17 cellular contexts compared by ENCODE assay signal in the genomic region with DNA sequence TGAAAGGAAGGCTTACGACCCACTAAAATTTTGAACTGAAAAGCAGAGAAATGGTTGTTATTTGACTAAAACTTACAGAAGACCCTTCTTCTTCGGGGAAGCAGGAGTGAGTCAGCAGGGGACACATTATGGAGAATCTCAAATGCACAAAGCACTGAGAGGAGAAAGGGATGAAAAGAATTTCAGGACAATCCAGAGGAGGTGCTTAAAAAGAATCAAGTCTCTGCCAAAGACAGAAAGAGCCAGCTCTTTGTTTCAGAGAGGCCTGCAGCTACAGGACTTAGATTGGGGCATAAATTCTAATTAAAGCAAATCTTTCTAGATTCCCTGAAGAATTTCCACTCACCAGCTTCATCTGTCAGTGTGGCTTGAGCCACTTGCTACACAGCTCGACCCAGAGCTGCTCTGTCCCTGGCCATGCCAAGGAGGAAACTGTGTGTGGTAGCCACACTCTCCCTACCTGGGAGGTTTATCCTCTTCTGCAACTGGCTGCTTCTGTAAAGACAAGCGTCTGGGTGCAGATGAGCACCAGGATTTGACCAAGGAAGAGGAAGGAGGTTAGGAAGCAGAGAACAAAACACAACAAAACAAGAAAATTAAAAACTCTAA.
DNase-seq lines count a peak whose midpoint lies in the region; ATAC-seq, FAIRE-seq and TF ChIP-seq lines count a peak whose summit lies in the region.
"Had no signal": no experiment of that assay in that cellular context is flagged by ENCODE, and none has a peak within 500 bp of the region (broad histone marks: within the 10 kb centered on the region; RNA-seq: fewer than 3 reads in every experiment).

No MANE protein-coding gene starts in this region.

- H3K23ac ChIP-seq in trophoblast cell (ENCODE audit: low read length) = no peak overlapping the region

- H3K9ac ChIP-seq in astrocyte (ENCODE audit: low read length) = peak overlapping the region; percentile 40
- peak overlapping the region; percentile 61; the same call in 1 of the 2 replicates for H3K9ac ChIP-seq in iPS-20b (ENCODE audit: low read depth, low read length)
- H3K9ac ChIP-seq in trophoblast cell (ENCODE audit: low read length) = no peak overlapping the region

- H3K36me3 Mint-ChIP-seq in HFFc6 (ENCODE audit: low read depth) (peaks cover 24% of the 10 kb centered on the region), astrocyte (ENCODE audit: low read depth, unreplicated experiment) (peaks cover 2% of the 10 kb centered on the region)

- H3K27ac Mint-ChIP-seq in HFFc6 = peak overlapping the region; percentile 32; the same call in 1 of the 2 replicates
- H3K27ac Mint-ChIP-seq in astrocyte (ENCODE audit: unreplicated experiment) = peak overlapping the region; percentile 83
- H3K27ac Mint-ChIP-seq: activated CD4-positive, alpha-beta T cell treated with anti-CD3 and anti-CD28 coated beads, Interleukin-2, amount 10 ng/mL, durations not matched to agents 24 days and 14 days; activated naive CD4-positive, alpha-beta T cell treated with anti-CD3 and anti-CD28 coated beads for 36 hours had no signal

- peak; percentile 41 for FAIRE-seq in astrocyte (lab: Jason Lieb, UNC)
- FAIRE-seq: H54 had no signal

- peak overlapping the region; percentile 77 for H3K4ac ChIP-seq in trophoblast cell (ENCODE audit: low read depth, low read length)

- H3K4me1 Mint-ChIP-seq in HFFc6 (ENCODE audit: low read depth) (peaks cover 64% of the 10 kb centered on the region), astrocyte (ENCODE audit: low read depth, unreplicated experiment) (peaks cover 44% of the 10 kb centered on the region)
- H3K4me1 Mint-ChIP-seq: activated CD4-positive, alpha-beta T cell treated with anti-CD3 and anti-CD28 coated beads, Interleukin-2, amount 10 ng/mL, durations not matched to agents 24 days and 14 days had no signal

- H3K4me1 ChIP-seq in astrocyte (ENCODE audit: insufficient read depth, low read length) (peaks cover 18% of the 10 kb centered on the region), iPS-20b (ENCODE audit: insufficient read depth, low read length) (peaks cover 22% of the 10 kb centered on the region), trophoblast cell (ENCODE audit: control insufficient read depth in 1 of 2, insufficient read depth in 2 of 2, low read length in 2 of 2) (peaks cover 13 to 36% of the 10 kb centered on the region in 2 experiments)
- H3K4me1 ChIP-seq: body of pancreas, Peyer's patch had no signal

- no peak for ATAC-seq in HG03139 (IDR thresholded peaks at IDR 0.05; ENCODE audit: unreplicated experiment)
- ATAC-seq: body of pancreas, left lobe of liver had no signal

- no peaks in the 10 kb centered on the region for H3K9me3 ChIP-seq in astrocyte (ENCODE audit: insufficient read depth, low read depth, low read length)
- H3K9me3 ChIP-seq in iPS-20b (ENCODE audit: insufficient read depth, low read depth, low read length) = no peaks in the 10 kb centered on the region
- peaks cover 2% of the 10 kb centered on the region for H3K9me3 ChIP-seq in trophoblast cell (ENCODE audit: insufficient read depth, low read depth, low read length)
- H3K9me3 ChIP-seq: body of pancreas, Peyer's patch had no signal

- H3K4me2 ChIP-seq in astrocyte (ENCODE audit: low read length) (peak overlapping the region; percentile 71), trophoblast cell (ENCODE audit: low read length) (no peak overlapping the region)

- H3K27me3 Mint-ChIP-seq in HFFc6 (ENCODE audit: insufficient read depth) (no peaks in the 10 kb centered on the region), astrocyte (ENCODE audit: low read depth, unreplicated experiment) (no peaks in the 10 kb centered on the region)
- H3K27me3 Mint-ChIP-seq: activated CD4-positive, alpha-beta T cell treated with anti-CD3 and anti-CD28 coated beads, Interleukin-2, amount 10 ng/mL, durations not matched to agents 24 days and 14 days had no signal

- peak overlapping the region; percentile 46 for H2BK12ac ChIP-seq in trophoblast cell (ENCODE audit: low read length)

- H3K27me3 ChIP-seq in astrocyte (ENCODE audit: insufficient read depth, low read length) (peaks cover 27% of the 10 kb centered on the region), iPS-20b (ENCODE audit: insufficient read depth, low read length) (no peaks in the 10 kb centered on the region), trophoblast cell (ENCODE audit: insufficient read depth, low read length) (no peaks in the 10 kb centered on the region)
- H3K27me3 ChIP-seq: body of pancreas, dorsolateral prefrontal cortex, esophagus squamous epithelium, Peyer's patch had no signal

- peak overlapping the region; percentile 89 for H3K14ac ChIP-seq in trophoblast cell (ENCODE audit: low read length)

- H4K8ac ChIP-seq in trophoblast cell (ENCODE audit: low read depth, low read length) = peak overlapping the region; percentile 42

- no CpG with 5 or more reads among the region's 4 CpGs for WGBS in trophoblast cell (ENCODE audit: extremely low coverage, insufficient coverage, insufficient read length)

- H3K36me3 ChIP-seq in astrocyte (ENCODE audit: insufficient read depth, low read length) = no peaks in the 10 kb centered on the region
- H3K36me3 ChIP-seq in iPS-20b (ENCODE audit: insufficient read depth, low read depth, low read length) = no peaks in the 10 kb centered on the region
- H3K36me3 ChIP-seq in trophoblast cell (ENCODE audit: control insufficient read depth in 1 of 2, insufficient read depth in 2 of 2, low read length in 2 of 2) = peaks cover 0 to 2% of the 10 kb centered on the region in 2 experiments
- H3K36me3 ChIP-seq: Peyer's patch had no signal

- H3K18ac ChIP-seq in trophoblast cell (ENCODE audit: low read length) = peak overlapping the region; percentile 25

- H4K12ac ChIP-seq in trophoblast cell (ENCODE audit: low read depth, low read length) = no peak overlapping the region

- peak overlapping the region; percentile 52 for H2BK120ac ChIP-seq in trophoblast cell (ENCODE audit: insufficient read depth, low read length, poor library complexity)

- no peak for DNase-seq in HFFc6
- DNase-seq in astrocyte (ENCODE audit: low read depth) = no peak
- DNase-seq in trophoblast cell = no peak
- no peak for DNase-seq in COR-L47 (lab: John Stamatoyannopoulos, UW)
- DNase-seq in NCI-H1436 (lab: John Stamatoyannopoulos, UW) = no peak
- DNase-seq: activated CD4-positive, alpha-beta T cell treated with anti-CD3 and anti-CD28 coated beads, Interleukin-2, amount 10 ng/mL, durations not matched to agents 24 days and 14 days; activated naive CD4-positive, alpha-beta T cell treated with anti-CD3 and anti-CD28 coated beads for 36 hours; AML-193; body of pancreas; dorsolateral prefrontal cortex; esophagus squamous epithelium; GF-D8; Peyer's patch had no signal

- H2AFZ ChIP-seq in astrocyte (ENCODE audit: low read depth, low read length) (no peak overlapping the region), trophoblast cell (ENCODE audit: insufficient read depth, low read length, poor library complexity) (no peak overlapping the region)

- H3K9me3 Mint-ChIP-seq in HFFc6 (peaks cover 8% of the 10 kb centered on the region; the same call in 1 of the 2 replicates), astrocyte (ENCODE audit: unreplicated experiment) (no peaks in the 10 kb centered on the region)
- H3K9me3 Mint-ChIP-seq: activated CD4-positive, alpha-beta T cell treated with anti-CD3 and anti-CD28 coated beads, Interleukin-2, amount 10 ng/mL, durations not matched to agents 24 days and 14 days had no signal

- peaks cover 32% of the 10 kb centered on the region for H4K20me1 ChIP-seq in astrocyte (ENCODE audit: insufficient read depth, low read length)

- H4K91ac ChIP-seq in trophoblast cell (ENCODE audit: low read depth, low read length) = peak overlapping the region; percentile 85

- H3K4me3 ChIP-seq in astrocyte (ENCODE audit: insufficient read depth, low read depth, low read length) (no peak overlapping the region), iPS-20b (ENCODE audit: low read length) (peak overlapping the region; percentile 19; the same call in 1 of the 2 replicates), trophoblast cell (ENCODE audit: low read depth, low read length) (no peak overlapping the region)
- H3K4me3 ChIP-seq: body of pancreas, dorsolateral prefrontal cortex, esophagus squamous epithelium, Peyer's patch had no signal

- no peak overlapping the region for H2AK5ac ChIP-seq in trophoblast cell (ENCODE audit: low read length)

- H3K4me3 Mint-ChIP-seq in HFFc6 (peak overlapping the region; percentile 41), astrocyte (ENCODE audit: unreplicated experiment) (peak overlapping the region; percentile 31)
- H3K4me3 Mint-ChIP-seq: activated CD4-positive, alpha-beta T cell treated with anti-CD3 and anti-CD28 coated beads, Interleukin-2, amount 10 ng/mL, durations not matched to agents 24 days and 14 days; activated naive CD4-positive, alpha-beta T cell treated with anti-CD3 and anti-CD28 coated beads for 36 hours had no signal

- H3K79me2 ChIP-seq in astrocyte (ENCODE audit: insufficient read depth, low read length) (no peaks in the 10 kb centered on the region), trophoblast cell (ENCODE audit: control insufficient read depth, insufficient read depth, low read length, poor library complexity) (peaks cover 4% of the 10 kb centered on the region)

- H2BK5ac ChIP-seq in trophoblast cell (ENCODE audit: low read depth, low read length, poor library complexity) = peak overlapping the region; percentile 49

- TF ChIP-seq CTCF in HFFc6 (IDR thresholded peaks at IDR 0.05) = no peak
- no peak for TF ChIP-seq CTCF in astrocyte (IDR thresholded peaks at IDR 0.05; ENCODE audit: insufficient read depth, low read depth, low read length)

- H3K79me1 ChIP-seq in trophoblast cell (ENCODE audit: low read length) = peaks cover 11% of the 10 kb centered on the region

- H3K27ac ChIP-seq in astrocyte (ENCODE audit: low read depth, low read length) (no peak overlapping the region), iPS-20b (ENCODE audit: low read length) (peak overlapping the region; percentile 31), trophoblast cell (ENCODE audit: low read depth, low read length) (peak overlapping the region; percentile 81)
- H3K27ac ChIP-seq: body of pancreas, esophagus squamous epithelium had no signal
